ENCODE assay signal across 12 cellular contexts in the genomic region with DNA sequence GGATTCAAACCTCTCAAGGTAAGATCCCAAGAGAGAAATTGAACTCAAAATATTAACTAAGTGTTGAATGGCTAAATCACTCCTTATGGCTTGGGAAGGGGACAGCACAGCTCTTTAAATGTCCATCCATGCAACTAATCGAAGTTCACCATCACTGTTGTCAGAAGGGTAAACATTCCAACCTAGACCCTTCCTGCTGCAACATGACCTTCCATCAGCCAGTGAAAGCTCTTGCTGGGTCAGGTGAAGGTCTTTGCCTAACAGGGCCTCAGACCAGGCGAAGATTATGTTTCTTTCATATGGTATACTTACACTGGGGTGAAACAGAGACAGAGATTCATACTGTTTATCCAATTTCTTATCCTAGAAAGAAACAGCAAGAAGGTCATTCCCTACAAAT.
"Had no signal": no experiment of that assay in that cellular context is flagged by ENCODE, and none has a peak within 500 bp of the region (broad histone marks: within the 10 kb centered on the region; RNA-seq: fewer than 3 reads in every experiment).

No MANE protein-coding gene starts in this region.

- H3K27ac Mint-ChIP-seq: nephron; T-helper 2 cell treated with Interferon-gamma antibody and Interleukin-4, amounts not matched to agents 5 μg/mL and 100 μg/mL, for 36 hours had no signal

- H3K4me1 Mint-ChIP-seq: nephron had no signal

- DNase-seq: activated naive CD4-positive, alpha-beta T cell; adrenal gland; dorsolateral prefrontal cortex; islet precursor cell; nucleus accumbens; right cardiac atrium; small intestine; stimulated activated CD4-positive, alpha-beta T cell treated with anti-CD3 and anti-CD28 coated beads, Interleukin-4, amount 100 ng/mL, for 24 hours had no signal

- H3K4me3 Mint-ChIP-seq: nephron; T-helper 2 cell treated with Interferon-gamma antibody and Interleukin-4, amounts not matched to agents 5 μg/mL and 100 μg/mL, for 36 hours had no signal

- ATAC-seq: activated CD4-positive, CD25-positive, alpha-beta regulatory T cell treated with anti-CD3 and anti-CD28 coated beads, Interleukin-2, amount 50 U/mL, for 24 hours; gastroesophageal sphincter had no signal

- H3K9me3 Mint-ChIP-seq: nephron; T-helper 2 cell treated with Interferon-gamma antibody and Interleukin-4, amounts not matched to agents 5 μg/mL and 100 μg/mL, for 36 hours had no signal
